In the genomic region with DNA sequence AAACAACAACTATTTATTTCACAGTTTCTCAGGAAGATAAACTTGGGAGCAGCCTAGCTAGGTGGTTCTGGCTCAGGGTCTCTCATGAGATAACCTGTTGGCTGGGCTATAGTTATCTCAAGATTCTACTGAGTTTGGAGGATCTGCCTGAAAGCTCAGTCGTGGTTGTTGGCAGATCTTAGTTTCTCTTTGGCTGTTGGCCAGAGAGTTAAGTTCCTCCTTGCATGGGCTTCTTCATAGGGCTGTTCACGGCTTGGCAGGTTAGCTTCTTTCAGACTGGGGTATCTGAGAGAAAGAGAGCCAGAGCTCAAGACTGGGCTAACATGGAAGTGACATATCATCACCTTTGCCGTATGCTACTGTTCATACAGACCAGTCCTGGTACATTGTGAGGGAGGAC, we compare ENCODE assay signal across 14 cellular contexts. TPM values are rescaled to one million over a fixed set of nuclear protein-coding genes. Genes with fewer than 3 reads are reported as not detected.
DNase-seq lines count a peak whose midpoint lies in the region; ATAC-seq and TF ChIP-seq lines count a peak whose summit lies in the region.
"Had no signal": no experiment of that assay in that cellular context is flagged by ENCODE, and none has a peak within 500 bp of the region (broad histone marks: within the 10 kb centered on the region; RNA-seq: fewer than 3 reads in every experiment).

No MANE protein-coding gene starts in this region.

- H3K4me1 Mint-ChIP-seq in CD8-positive, alpha-beta T cell (ENCODE audit: low read depth) = peaks cover 50% of the 10 kb centered on the region
- peaks cover 15% of the 10 kb centered on the region for H3K4me1 Mint-ChIP-seq in chondrocyte (ENCODE audit: low read depth)
- H3K4me1 Mint-ChIP-seq in activated T-helper 2 cell treated with anti-CD3 and anti-CD28 coated beads, Interferon-gamma antibody, Interleukin-2, Interleukin-4, amounts not matched to agents 10 μg/mL and 5 μg/mL and 100 μg/mL, durations not matched to agents 14 hours and 24 hours and 36 hours (ENCODE audit: low read depth) = peaks cover 9% of the 10 kb centered on the region

- no peak for TF ChIP-seq EP300 in sigmoid colon (IDR thresholded peaks at IDR 0.05)

- no peak overlapping the region for H3K4me3 Mint-ChIP-seq in CD8-positive, alpha-beta T cell
- H3K4me3 Mint-ChIP-seq in chondrocyte (ENCODE audit: unreplicated experiment) = no peak overlapping the region
- no peak overlapping the region for H3K4me3 Mint-ChIP-seq in activated T-helper 2 cell treated with anti-CD3 and anti-CD28 coated beads, Interferon-gamma antibody, Interleukin-2, Interleukin-4, amounts not matched to agents 10 μg/mL and 5 μg/mL and 100 μg/mL, durations not matched to agents 14 hours and 24 hours and 36 hours (ENCODE audit: low read depth)
- H3K4me3 Mint-ChIP-seq: IgD-negative memory B cell had no signal

- no peak for TF ChIP-seq CTCF in CD8-positive, alpha-beta T cell (IDR thresholded peaks at IDR 0.05)
- TF ChIP-seq CTCF in chondrocyte (IDR thresholded peaks at IDR 0.05) = no peak
- no peak for TF ChIP-seq CTCF in sigmoid colon (IDR thresholded peaks at IDR 0.05)

- no peak for TF ChIP-seq POLR2A in sigmoid colon (IDR thresholded peaks at IDR 0.05)

- H3K27ac ChIP-seq in CD8-positive, alpha-beta T cell (ENCODE audit: low read depth, low read length) = no peak overlapping the region
- H3K27ac ChIP-seq in sigmoid colon (no peak overlapping the region), aorta (ENCODE audit: low read depth in 1 of 2, low read length in 2 of 2) (no peak overlapping the region)
- H3K27ac ChIP-seq: ascending aorta, suprapubic skin had no signal

- CTCF ChIA-PET in CD8-positive, alpha-beta T cell (lab: Charles Lee) = no interaction called here

- peak overlapping the region; percentile 37 for H3K27ac Mint-ChIP-seq in CD8-positive, alpha-beta T cell
- peak overlapping the region; percentile 70 for H3K27ac Mint-ChIP-seq in chondrocyte (ENCODE audit: unreplicated experiment)
- no peak overlapping the region for H3K27ac Mint-ChIP-seq in activated T-helper 2 cell treated with anti-CD3 and anti-CD28 coated beads, Interferon-gamma antibody, Interleukin-2, Interleukin-4, amounts not matched to agents 10 μg/mL and 5 μg/mL and 100 μg/mL, durations not matched to agents 14 hours and 24 hours and 36 hours

- ATAC-seq in CD8-positive, alpha-beta T cell = no peak
- ATAC-seq in GM19351 (IDR thresholded peaks at IDR 0.05; ENCODE audit: unreplicated experiment) (peak; percentile 66), HG03135 (IDR thresholded peaks at IDR 0.05; ENCODE audit: unreplicated experiment) (peak; percentile 78), aorta (ENCODE audit: low FRiP score) (no peak)

- H3K4me3 ChIP-seq in CD8-positive, alpha-beta T cell (ENCODE audit: low read depth, low read length) = no peak overlapping the region
- no peak overlapping the region for H3K4me3 ChIP-seq in sigmoid colon
- no peak overlapping the region for H3K4me3 ChIP-seq in aorta (ENCODE audit: low read length in 2 of 2)
- H3K4me3 ChIP-seq: ascending aorta, suprapubic skin had no signal

- WGBS in sigmoid colon, 2 donors = 61 to 67% methylated on average over 3 of the region's 3 CpGs
- WGBS in aorta, 2 donors = 49% methylated on average over 3 of the region's 3 CpGs

- H3K36me3 ChIP-seq in CD8-positive, alpha-beta T cell (ENCODE audit: insufficient read depth, low read length) = peaks cover 24% of the 10 kb centered on the region
- H3K36me3 ChIP-seq in sigmoid colon (peaks cover 0 to 20% (median 12%) of the 10 kb centered on the region in 4 donors), aorta (ENCODE audit: control insufficient read depth in 1 of 2, insufficient read depth in 2 of 2, low read length in 1 of 2) (peaks cover 0 to 2% of the 10 kb centered on the region in 2 donors)

- H3K4me1 ChIP-seq in CD8-positive, alpha-beta T cell (ENCODE audit: insufficient read depth, low read length) = peaks cover 10% of the 10 kb centered on the region
- peaks cover 0 to 35% (median 7%) of the 10 kb centered on the region in 4 donors for H3K4me1 ChIP-seq in sigmoid colon
- peaks cover 0 to 2% of the 10 kb centered on the region in 2 donors for H3K4me1 ChIP-seq in aorta (ENCODE audit: control insufficient read depth in 1 of 2, insufficient read depth in 2 of 2, low read length in 2 of 2)

- POLR2A ChIA-PET in CD8-positive, alpha-beta T cell (lab: Charles Lee) = no interaction called here

- peaks cover 5% of the 10 kb centered on the region for H3K9me3 Mint-ChIP-seq in CD8-positive, alpha-beta T cell
- H3K9me3 Mint-ChIP-seq in chondrocyte (ENCODE audit: low read depth) = peaks cover 1% of the 10 kb centered on the region
- H3K9me3 Mint-ChIP-seq in activated T-helper 2 cell treated with anti-CD3 and anti-CD28 coated beads, Interferon-gamma antibody, Interleukin-2, Interleukin-4, amounts not matched to agents 10 μg/mL and 5 μg/mL and 100 μg/mL, durations not matched to agents 14 hours and 24 hours and 36 hours = no peaks in the 10 kb centered on the region
- H3K9me3 Mint-ChIP-seq: IgD-negative memory B cell had no signal

- H3K27me3 Mint-ChIP-seq in CD8-positive, alpha-beta T cell (ENCODE audit: low read depth) = no peaks in the 10 kb centered on the region
- no peaks in the 10 kb centered on the region for H3K27me3 Mint-ChIP-seq in chondrocyte (ENCODE audit: low read depth)
- no peaks in the 10 kb centered on the region for H3K27me3 Mint-ChIP-seq in activated T-helper 2 cell treated with anti-CD3 and anti-CD28 coated beads, Interferon-gamma antibody, Interleukin-2, Interleukin-4, amounts not matched to agents 10 μg/mL and 5 μg/mL and 100 μg/mL, durations not matched to agents 14 hours and 24 hours and 36 hours (ENCODE audit: low read depth)
- H3K27me3 Mint-ChIP-seq: IgD-negative memory B cell had no signal

- intact Hi-C loops in CD8-positive, alpha-beta T cell (cut with DNase I, micrococcal nuclease) = no loop called here
- intact Hi-C loops in sigmoid colon (cut with DNase I) (no loop called here), aorta (cut with DNase I) (no loop called here)
- intact Hi-C loops in activated T-helper 2 cell treated with anti-CD3 and anti-CD28 coated beads, Interferon-gamma antibody, Interleukin-2, Interleukin-4, amounts not matched to agents 10 μg/mL and 5 μg/mL and 100 μg/mL, durations not matched to agents 14 hours and 24 hours and 36 hours (cut with micrococcal nuclease) = no loop called here

- DNase-seq in CD8-positive, alpha-beta T cell = no peak
- DNase-seq in chondrocyte (ENCODE audit: low spot score) (no peak), sigmoid colon (no peak), cerebellar cortex (ENCODE audit: low spot score) (no peak), aorta (no peak)
- DNase-seq in activated T-helper 2 cell treated with anti-CD3 and anti-CD28 coated beads, Interferon-gamma antibody, Interleukin-2, Interleukin-4, amounts not matched to agents 10 μg/mL and 5 μg/mL and 100 μg/mL, durations not matched to agents 14 hours and 24 hours and 36 hours (ENCODE audit: low spot score) = no peak
- DNase-seq: C1 segment of cervical spinal cord; NCI-H526; stimulated activated CD4-positive, alpha-beta T cell treated with anti-CD3 and anti-CD28 coated beads, Interleukin-4, amount 100 ng/mL, for 1 hour had no signal

- no peaks in the 10 kb centered on the region for H3K9me3 ChIP-seq in CD8-positive, alpha-beta T cell (ENCODE audit: low read length)
- H3K9me3 ChIP-seq in sigmoid colon (no peaks in the 10 kb centered on the region), aorta (ENCODE audit: control insufficient read depth, low read length) (no peaks in the 10 kb centered on the region)
- H3K9me3 ChIP-seq: ascending aorta, suprapubic skin had no signal

- peaks cover 43% of the 10 kb centered on the region for H3K36me3 Mint-ChIP-seq in CD8-positive, alpha-beta T cell
- peaks cover 9% of the 10 kb centered on the region for H3K36me3 Mint-ChIP-seq in chondrocyte (ENCODE audit: low read depth)
- H3K36me3 Mint-ChIP-seq in activated T-helper 2 cell treated with anti-CD3 and anti-CD28 coated beads, Interferon-gamma antibody, Interleukin-2, Interleukin-4, amounts not matched to agents 10 μg/mL and 5 μg/mL and 100 μg/mL, durations not matched to agents 14 hours and 24 hours and 36 hours (ENCODE audit: low read depth) = peaks cover 38% of the 10 kb centered on the region

- no peaks in the 10 kb centered on the region for H3K27me3 ChIP-seq in CD8-positive, alpha-beta T cell (ENCODE audit: insufficient read depth, low read length)
- H3K27me3 ChIP-seq in sigmoid colon (no peaks in the 10 kb centered on the region), aorta (ENCODE audit: control insufficient read depth in 1 of 2, insufficient read depth in 2 of 2, low read length in 1 of 2) (no peaks in the 10 kb centered on the region)
- H3K27me3 ChIP-seq: ascending aorta, suprapubic skin had no signal

RNA-seq across cellular contexts. Expression of a gene that starts 28.7 kb away (rescaled TPM):
- 10 to 100 TPM; 40.6 to 42.9 TPM for total RNA-seq in CD8-positive, alpha-beta T cell
- total RNA-seq in chondrocyte (31.4 to 32.7 TPM (median 31.7 TPM) in 3 replicates), sigmoid colon (10 to 100 TPM; 35.3 to 41.8 (median 40.0) TPM), aorta (10 to 100 TPM; 35.6 to 40.8 TPM)
- polyA plus RNA-seq in sigmoid colon (10 to 100 TPM in 2 of 3 donors, 1 to 10 TPM in 1; 9.7 to 12.0 (median 10.2) TPM), aorta (10 to 100 TPM in 1 of 2 donors, 1 to 10 TPM in 1; 7.3 to 13.8 TPM)
- total RNA-seq in activated T-helper 2 cell treated with anti-CD3 and anti-CD28 coated beads, Interferon-gamma antibody, Interleukin-2, Interleukin-4, amounts not matched to agents 10 μg/mL and 5 μg/mL and 100 μg/mL, durations not matched to agents 14 hours and 24 hours and 36 hours = 32.0 and 32.3 TPM in 2 replicates

Comparison
In these comparisons a context has a peak if more than half of its experiments do, and no peak if none do; other contexts are left out.
1. ATAC-seq: peak in GM19351 (single experiment) and HG03135 (single experiment); none in CD8-positive, alpha-beta T cell (single experiment) and aorta (single experiment).